Comparison of ENCODE assay signal across 4 cellular contexts in genomic region chr18:22393164-22393563, GRCh38. TPM values are rescaled to one million over a fixed set of nuclear protein-coding genes. Genes with fewer than 3 reads are reported as not detected.
"Had no signal": no experiment of that assay in that cellular context is flagged by ENCODE, and none has a peak within 500 bp of the region (broad histone marks: within the 10 kb centered on the region; RNA-seq: fewer than 3 reads in every experiment).

No MANE protein-coding gene starts in this region.

RNA-seq across cellular contexts. Expression of gene CTAGE1, which starts 24.6 kb away (rescaled TPM):
- total RNA-seq: H1, H4, H7, H9 had no signal
- polyA plus RNA-seq: H1 had no signal
